1 cellular context compared by ENCODE assay signal in genomic region chr7:130970696-130971095, GRCh38.
TF ChIP-seq lines count a peak whose summit lies in the region.

No MANE protein-coding gene starts in this region.

TF ChIP-seq in HCT116, 20 proteins besides CTCF, POLR2A, EP300 and RAD21 (continued from another document):
- no peak for TF ChIP-seq ATF3 (IDR thresholded peaks at IDR 0.05)
- TF ChIP-seq JUND (IDR thresholded peaks at IDR 0.05), result 0 out of 2 replicates have a peak, but pooled peaks have one; percentile 9
- no peak for TF ChIP-seq REST (IDR thresholded peaks at IDR 0.05; ENCODE audit: low read depth)
- TF ChIP-seq EZH2 (IDR thresholded peaks at IDR 0.05), result no peak
- 0 out of 2 replicates have a peak, but pooled peaks have one; percentile 23 for TF ChIP-seq SP1 (IDR thresholded peaks at IDR 0.05; ENCODE audit: low read depth)
- TF ChIP-seq, protein P1, sequence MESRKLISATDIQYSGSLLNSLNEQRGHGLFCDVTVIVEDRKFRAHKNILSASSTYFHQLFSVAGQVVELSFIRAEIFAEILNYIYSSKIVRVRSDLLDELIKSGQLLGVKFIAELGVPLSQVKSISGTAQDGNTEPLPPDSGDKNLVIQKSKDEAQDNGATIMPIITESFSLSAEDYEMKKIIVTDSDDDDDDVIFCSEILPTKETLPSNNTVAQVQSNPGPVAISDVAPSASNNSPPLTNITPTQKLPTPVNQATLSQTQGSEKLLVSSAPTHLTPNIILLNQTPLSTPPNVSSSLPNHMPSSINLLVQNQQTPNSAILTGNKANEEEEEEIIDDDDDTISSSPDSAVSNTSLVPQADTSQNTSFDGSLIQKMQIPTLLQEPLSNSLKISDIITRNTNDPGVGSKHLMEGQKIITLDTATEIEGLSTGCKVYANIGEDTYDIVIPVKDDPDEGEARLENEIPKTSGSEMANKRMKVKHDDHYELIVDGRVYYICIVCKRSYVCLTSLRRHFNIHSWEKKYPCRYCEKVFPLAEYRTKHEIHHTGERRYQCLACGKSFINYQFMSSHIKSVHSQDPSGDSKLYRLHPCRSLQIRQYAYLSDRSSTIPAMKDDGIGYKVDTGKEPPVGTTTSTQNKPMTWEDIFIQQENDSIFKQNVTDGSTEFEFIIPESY (IDR thresholded peaks at IDR 0.05; ENCODE audit: extremely low read depth, insufficient replicate concordance, low read length), result no peak
- TF ChIP-seq EZH2phosphoT487 (IDR thresholded peaks at IDR 0.05; ENCODE audit: borderline replicate concordance), result no peak
- no peak for TF ChIP-seq YY1 (IDR thresholded peaks at IDR 0.05; ENCODE audit: extremely low read depth, insufficient replicate concordance, low read depth, low read length)
- TF ChIP-seq, protein P2, sequence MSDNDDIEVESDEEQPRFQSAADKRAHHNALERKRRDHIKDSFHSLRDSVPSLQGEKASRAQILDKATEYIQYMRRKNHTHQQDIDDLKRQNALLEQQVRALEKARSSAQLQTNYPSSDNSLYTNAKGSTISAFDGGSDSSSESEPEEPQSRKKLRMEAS (IDR thresholded peaks at IDR 0.05), result no peak; the same call in 1 of the 2 replicates
